In genomic region chr10:82826132-82826531, GRCh38 we compare ENCODE assay signal across 25 cellular contexts.
DNase-seq lines count a peak whose midpoint lies in the region; ATAC-seq, FAIRE-seq and TF ChIP-seq lines count a peak whose summit lies in the region.
"Had no signal": no experiment of that assay in that cellular context is flagged by ENCODE, and none has a peak within 500 bp of the region (broad histone marks: within the 10 kb centered on the region; RNA-seq: fewer than 3 reads in every experiment).

No MANE protein-coding gene starts in this region.

- peak; percentile 57 for DNase-seq in AG09319 (ENCODE audit: extremely low read depth, low read depth)
- DNase-seq in HS-5 (ENCODE audit: low read depth), result peak; percentile 79
- peak; percentile 46 for DNase-seq in astrocyte (ENCODE audit: low read depth)
- peak; percentile 64 for DNase-seq in fibroblast of villous mesenchyme (ENCODE audit: low read depth)
- no peak for DNase-seq in SW480 (ENCODE audit: low spot score)
- no peak for DNase-seq in NCI-H146 treated with DMSO at 0.1 percent for 48 hours (lab: John Stamatoyannopoulos, UW; ENCODE audit: unreplicated experiment)
- DNase-seq: activated CD4-positive, CD25-positive, alpha-beta regulatory T cell treated with anti-CD3 and anti-CD28 coated beads, Interleukin-2, amount 50 U/mL, for 72 hours; activated naive CD8-positive, alpha-beta T cell treated with anti-CD3 and anti-CD28 coated beads for 36 hours; caudate nucleus; CD8-positive, alpha-beta T cell; DMS79; esophagus squamous epithelium; left cardiac atrium; midbrain; NCI-H1417 treated with DMSO at 0.1 percent for 48 hours; NCI-H2171; NCI-H748 treated with DMSO at 0.1 percent for 48 hours; nephron progenitor cell; OCI-M1; retina; T-helper 9 cell had no signal

- H3K36me3 ChIP-seq in astrocyte (ENCODE audit: insufficient read depth, low read length), result no peaks in the 10 kb centered on the region
- H3K36me3 ChIP-seq: esophagus squamous epithelium, SJSA1 had no signal

- H3K9ac ChIP-seq in astrocyte (ENCODE audit: low read length), result no peak overlapping the region

- no peaks in the 10 kb centered on the region for H4K20me1 ChIP-seq in astrocyte (ENCODE audit: insufficient read depth, low read length)

- H3K4me1 ChIP-seq in astrocyte (ENCODE audit: insufficient read depth, low read length), result no peaks in the 10 kb centered on the region
- H3K4me1 ChIP-seq: esophagus squamous epithelium, SJSA1 had no signal

- H3K9me3 Mint-ChIP-seq in astrocyte (ENCODE audit: unreplicated experiment), result no peaks in the 10 kb centered on the region
- H3K9me3 Mint-ChIP-seq: activated naive CD8-positive, alpha-beta T cell treated with anti-CD3 and anti-CD28 coated beads for 36 hours; CD8-positive, alpha-beta T cell; nephron progenitor cell had no signal

- TF ChIP-seq CTCF in AG09319 (IDR thresholded peaks at IDR 0.05; ENCODE audit: low read depth, low read length) (no peak), astrocyte (IDR thresholded peaks at IDR 0.05; ENCODE audit: insufficient read depth, low read depth, low read length) (no peak), fibroblast of villous mesenchyme (IDR thresholded peaks at IDR 0.05; ENCODE audit: insufficient read depth, low read depth, low read length) (no peak)

- no peak for FAIRE-seq in astrocyte (lab: Jason Lieb, UNC)

- H3K79me2 ChIP-seq in astrocyte (ENCODE audit: insufficient read depth, low read length), result no peaks in the 10 kb centered on the region

- ATAC-seq in GM18502 (IDR thresholded peaks at IDR 0.05; ENCODE audit: poor library complexity, unreplicated experiment) (no peak), GM21576 (IDR thresholded peaks at IDR 0.05; ENCODE audit: unreplicated experiment) (no peak)
- ATAC-seq: CD8-positive, alpha-beta T cell; left cardiac atrium; stimulated activated effector memory CD8-positive, alpha-beta T cell treated with anti-CD3 and anti-CD28 coated beads, Interleukin-12 subunit alpha, Interleukin-12 subunit beta, amount 100 ng/mL, for 72 hours had no signal

- no peak overlapping the region for H3K27ac ChIP-seq in astrocyte (ENCODE audit: low read depth, low read length)
- H3K27ac ChIP-seq: esophagus squamous epithelium, SJSA1 had no signal

- no peaks in the 10 kb centered on the region for H3K36me3 Mint-ChIP-seq in astrocyte (ENCODE audit: low read depth, unreplicated experiment)
- H3K36me3 Mint-ChIP-seq: activated naive CD8-positive, alpha-beta T cell treated with anti-CD3 and anti-CD28 coated beads for 36 hours; CD8-positive, alpha-beta T cell; stimulated activated effector memory CD8-positive, alpha-beta T cell treated with anti-CD3 and anti-CD28 coated beads, Interleukin-12 subunit alpha, Interleukin-12 subunit beta, amount 100 ng/mL, for 72 hours had no signal

- no peak overlapping the region for H2AFZ ChIP-seq in astrocyte (ENCODE audit: low read depth, low read length)

- no peak overlapping the region for H3K27ac Mint-ChIP-seq in astrocyte (ENCODE audit: unreplicated experiment)
- H3K27ac Mint-ChIP-seq: activated naive CD8-positive, alpha-beta T cell treated with anti-CD3 and anti-CD28 coated beads for 36 hours; CD8-positive, alpha-beta T cell; nephron progenitor cell; stimulated activated effector memory CD8-positive, alpha-beta T cell treated with anti-CD3 and anti-CD28 coated beads, Interleukin-12 subunit alpha, Interleukin-12 subunit beta, amount 100 ng/mL, for 72 hours had no signal

- H3K4me2 ChIP-seq in astrocyte (ENCODE audit: low read length), result no peak overlapping the region

- H3K4me3 Mint-ChIP-seq in astrocyte (ENCODE audit: unreplicated experiment), result no peak overlapping the region
- H3K4me3 Mint-ChIP-seq: activated naive CD8-positive, alpha-beta T cell treated with anti-CD3 and anti-CD28 coated beads for 36 hours; CD8-positive, alpha-beta T cell; nephron progenitor cell; stimulated activated effector memory CD8-positive, alpha-beta T cell treated with anti-CD3 and anti-CD28 coated beads, Interleukin-12 subunit alpha, Interleukin-12 subunit beta, amount 100 ng/mL, for 72 hours had no signal

- no peaks in the 10 kb centered on the region for H3K9me3 ChIP-seq in astrocyte (ENCODE audit: insufficient read depth, low read depth, low read length)
- H3K9me3 ChIP-seq: esophagus squamous epithelium, SJSA1 had no signal

- H3K27me3 ChIP-seq in astrocyte (ENCODE audit: insufficient read depth, low read length), result no peaks in the 10 kb centered on the region
- H3K27me3 ChIP-seq: esophagus squamous epithelium, SJSA1 had no signal

- no peaks in the 10 kb centered on the region for H3K4me1 Mint-ChIP-seq in astrocyte (ENCODE audit: low read depth, unreplicated experiment)
- H3K4me1 Mint-ChIP-seq: activated naive CD8-positive, alpha-beta T cell treated with anti-CD3 and anti-CD28 coated beads for 36 hours; nephron progenitor cell; stimulated activated effector memory CD8-positive, alpha-beta T cell treated with anti-CD3 and anti-CD28 coated beads, Interleukin-12 subunit alpha, Interleukin-12 subunit beta, amount 100 ng/mL, for 72 hours had no signal

- no peaks in the 10 kb centered on the region for H3K27me3 Mint-ChIP-seq in astrocyte (ENCODE audit: low read depth, unreplicated experiment)
- H3K27me3 Mint-ChIP-seq: activated naive CD8-positive, alpha-beta T cell treated with anti-CD3 and anti-CD28 coated beads for 36 hours had no signal

- H3K4me3 ChIP-seq in astrocyte (ENCODE audit: insufficient read depth, low read depth, low read length) (no peak overlapping the region), fibroblast of villous mesenchyme (ENCODE audit: low read depth, low read length) (no peak overlapping the region)
- H3K4me3 ChIP-seq: esophagus squamous epithelium, SJSA1 had no signal

Comparison
In these comparisons a context has a peak if more than half of its experiments do, and no peak if none do; other contexts are left out.
1. DNase-seq: peak in AG09319 (single experiment), HS-5 (single experiment), astrocyte (single experiment) and fibroblast of villous mesenchyme (single experiment); none in SW480 (single experiment) and NCI-H146 treated with DMSO at 0.1 percent for 48 hours (single experiment).